ENCODE assay signal across 8 cellular contexts in the genomic region with DNA sequence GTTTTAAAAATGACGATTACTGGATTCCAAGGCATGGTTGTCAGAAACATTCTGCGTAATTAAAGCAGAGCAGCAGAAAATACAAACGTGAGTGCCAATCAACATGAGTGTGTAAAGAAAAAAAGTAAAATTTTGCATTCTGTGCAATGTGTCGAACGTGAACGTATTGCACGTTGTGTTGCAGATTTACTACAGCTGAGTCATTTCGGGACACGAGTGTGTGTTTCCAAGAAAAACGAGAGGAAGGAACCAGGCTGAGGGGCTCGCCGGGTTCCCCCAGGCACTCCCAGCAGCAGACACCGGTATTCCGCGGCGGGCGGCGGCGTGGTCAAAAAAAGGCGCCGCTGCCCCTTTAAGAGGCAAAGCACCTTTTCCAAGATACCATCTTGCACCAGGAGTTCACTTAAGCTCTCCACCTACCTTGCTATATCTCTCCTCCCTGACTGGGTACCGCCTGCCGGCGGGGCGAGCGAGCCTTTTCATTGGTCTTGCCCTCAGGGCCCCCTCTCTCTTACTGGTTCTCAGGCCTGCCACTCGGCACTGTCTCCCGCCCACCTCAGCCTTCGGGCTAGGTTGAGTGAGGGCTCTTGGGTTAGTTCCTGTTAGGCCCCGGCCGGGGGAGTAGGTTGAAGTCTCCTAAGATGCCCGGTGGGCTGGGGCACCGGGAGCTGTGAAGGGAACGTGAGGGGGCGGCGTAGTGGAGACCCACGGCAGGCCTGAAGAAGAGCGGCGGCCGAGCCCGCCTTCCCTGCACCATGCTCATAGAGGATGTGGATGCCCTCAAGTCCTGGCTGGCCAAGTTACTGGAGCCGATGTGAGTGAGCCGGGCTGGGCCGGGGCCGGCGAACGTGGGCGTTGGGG. TPM values are rescaled to one million over a fixed set of nuclear protein-coding genes. Genes with fewer than 3 reads are reported as not detected.
DNase-seq lines count a peak whose midpoint lies in the region; ATAC-seq and TF ChIP-seq lines count a peak whose summit lies in the region.

A gene with protein sequence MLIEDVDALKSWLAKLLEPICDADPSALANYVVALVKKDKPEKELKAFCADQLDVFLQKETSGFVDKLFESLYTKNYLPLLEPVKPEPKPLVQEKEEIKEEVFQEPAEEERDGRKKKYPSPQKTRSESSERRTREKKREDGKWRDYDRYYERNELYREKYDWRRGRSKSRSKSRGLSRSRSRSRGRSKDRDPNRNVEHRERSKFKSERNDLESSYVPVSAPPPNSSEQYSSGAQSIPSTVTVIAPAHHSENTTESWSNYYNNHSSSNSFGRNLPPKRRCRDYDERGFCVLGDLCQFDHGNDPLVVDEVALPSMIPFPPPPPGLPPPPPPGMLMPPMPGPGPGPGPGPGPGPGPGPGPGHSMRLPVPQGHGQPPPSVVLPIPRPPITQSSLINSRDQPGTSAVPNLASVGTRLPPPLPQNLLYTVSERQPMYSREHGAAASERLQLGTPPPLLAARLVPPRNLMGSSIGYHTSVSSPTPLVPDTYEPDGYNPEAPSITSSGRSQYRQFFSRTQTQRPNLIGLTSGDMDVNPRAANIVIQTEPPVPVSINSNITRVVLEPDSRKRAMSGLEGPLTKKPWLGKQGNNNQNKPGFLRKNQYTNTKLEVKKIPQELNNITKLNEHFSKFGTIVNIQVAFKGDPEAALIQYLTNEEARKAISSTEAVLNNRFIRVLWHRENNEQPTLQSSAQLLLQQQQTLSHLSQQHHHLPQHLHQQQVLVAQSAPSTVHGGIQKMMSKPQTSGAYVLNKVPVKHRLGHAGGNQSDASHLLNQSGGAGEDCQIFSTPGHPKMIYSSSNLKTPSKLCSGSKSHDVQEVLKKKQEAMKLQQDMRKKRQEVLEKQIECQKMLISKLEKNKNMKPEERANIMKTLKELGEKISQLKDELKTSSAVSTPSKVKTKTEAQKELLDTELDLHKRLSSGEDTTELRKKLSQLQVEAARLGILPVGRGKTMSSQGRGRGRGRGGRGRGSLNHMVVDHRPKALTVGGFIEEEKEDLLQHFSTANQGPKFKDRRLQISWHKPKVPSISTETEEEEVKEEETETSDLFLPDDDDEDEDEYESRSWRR (plus strand): TSS at position 595 of the 861 bp plus-strand sequence. CDS start 161 bp downstream, at position 756.

- peak within 1 kb of the TSS; percentile 76 for H3K4ac ChIP-seq in IMR-90 (ENCODE audit: low read depth, low read length)

- in situ Hi-C loops in IMR-90 (cut with MboI; ENCODE audit: low sequenced_read_pairs) = no loop called here

- H2BK15ac ChIP-seq in IMR-90 (ENCODE audit: low read depth, low read length) = 0 out of 3 replicates have a peak within 1 kb of the TSS, but pooled peaks have one; percentile 3

- peak within 1 kb of the TSS; percentile 57 for H4K91ac ChIP-seq in IMR-90 (ENCODE audit: insufficient read depth, low read depth, low read length)

- CTCF ChIA-PET in IMR-90 (lab: Yijun Ruan, JAX) = interaction anchor here (0.6 kb wide), 1 partner anchor 64 kb away, joined by 4 read pairs; no protein-coding TSS in a partner anchor

- H3K14ac ChIP-seq in IMR-90 (replicated peaks; ENCODE audit: low read depth, low read length) = peak within 1 kb of the TSS; percentile 85

- H3K9ac ChIP-seq in IMR-90 (ENCODE audit: low read depth, low read length) = peak within 1 kb of the TSS; percentile 95

- intact Hi-C loops in IMR-90 (cut with micrococcal nuclease) = loop anchor here (2.0 kb wide), 1 partner anchor 20 kb away; a partner anchor contains a TSS

- peak within 1 kb of the TSS; percentile 60 for H3K18ac ChIP-seq in IMR-90 (ENCODE audit: low read depth, low read length)

- peak within 1 kb of the TSS; percentile 56 for H4K5ac ChIP-seq in IMR-90 (ENCODE audit: low read depth, low read length)

- H4K8ac ChIP-seq in IMR-90 (ENCODE audit: low read depth in 2 of 2, low read length in 2 of 2) = peak within 1 kb of the TSS; percentile 39 to 92

- H3K56ac ChIP-seq in IMR-90 (ENCODE audit: extremely low read depth, insufficient read depth, low read length) = peak within 1 kb of the TSS; percentile 84

- H2AFZ ChIP-seq in IMR-90 (replicated peaks; ENCODE audit: low read length, poor library complexity) = peak within 1 kb of the TSS; percentile 89

- peak; percentile 83 for TF ChIP-seq POLR2A in IMR-90 (IDR thresholded peaks at IDR 0.05; ENCODE audit: low read depth, low read length)
- peak; percentile 83 for TF ChIP-seq POLR2A in erythroblast (IDR thresholded peaks at IDR 0.05; ENCODE audit: low read length)

- peak; percentile 99 for ATAC-seq in GM21529 (IDR thresholded peaks at IDR 0.05; ENCODE audit: unreplicated experiment)
- ATAC-seq in IMR-90 (ENCODE audit: low read depth) = peak; percentile 100

- 0% methylated on average over 3 of the region's 48 CpGs; no CpG with 5 or more reads in 1 of the 2 experiments for WGBS in IMR-90 (ENCODE audit: extremely low coverage in 2 of 2, insufficient read length in 1 of 2), 2 experiments

- peak within 1 kb of the TSS; percentile 98 for H2AK9ac ChIP-seq in IMR-90 (replicated peaks; ENCODE audit: low read depth, low read length, poor library complexity)

- BruUV-seq in IMR-90 (replicated peaks; lab: Mats Ljungman, UMichigan) = no TSS peak

- H3K23ac ChIP-seq in IMR-90 (ENCODE audit: low read depth, low read length) = peak within 1 kb of the TSS; percentile 83

- TF ChIP-seq CTCF in IMR-90 (conservative IDR thresholded peaks at IDR 0.05; ENCODE audit: low read depth, low read length) = no peak

- no peaks in the 10 kb centered on the region for H3K9me3 ChIP-seq in IMR-90 (ENCODE audit: control insufficient read depth, insufficient read depth, low read length)

- peak within 1 kb of the TSS; percentile 91 for H3K27ac ChIP-seq in IMR-90 (ENCODE audit: insufficient read depth, low read length)

- peak within 1 kb of the TSS; percentile 97 for H3K4me2 ChIP-seq in IMR-90 (ENCODE audit: low read depth, low read length)

- peak within 1 kb of the TSS; percentile 48 for H2BK20ac ChIP-seq in IMR-90 (ENCODE audit: low read depth, low read length)

- H2AK5ac ChIP-seq in IMR-90 (ENCODE audit: low read depth, low read length) = peak within 1 kb of the TSS; percentile 76

- TF ChIP-seq RAD21 in IMR-90 (IDR thresholded peaks at IDR 0.05; ENCODE audit: low read length) = no peak

- DNase-seq in DMS114 treated with DMSO at 0.1 percent for 48 hours (lab: John Stamatoyannopoulos, UW; ENCODE audit: unreplicated experiment) (peak; percentile 99), IMR-90 (peak; percentile 99), OCI-M1 (lab: John Stamatoyannopoulos, UW) (peak; percentile 99), activated T-cell treated with anti-CD3 and anti-CD28 coated beads for 24 hours (ENCODE audit: low read depth) (peak; percentile 96), erythroblast (lab: John Stamatoyannopoulos, UW) (peak; percentile 99), mucosa of gallbladder (ENCODE audit: low spot score) (peak; percentile 97)
- peak; percentile 93 to 96 for DNase-seq in stimulated activated CD8-positive, alpha-beta memory T cell treated with anti-CD3 and anti-CD28 coated beads, Interleukin-4, amount 100 ng/mL, for 4 hours (ENCODE audit: low read depth in 2 of 2, low spot score in 1 of 2)

- peaks cover 10% of the 10 kb centered on the region for H4K20me1 ChIP-seq in IMR-90 (ENCODE audit: insufficient read depth, low read length)

- 0 out of 2 replicates have a peak, but pooled peaks cover 3% of the 10 kb centered on the region for H3K9me1 ChIP-seq in IMR-90 (ENCODE audit: insufficient read depth, low read length)

- no peaks in the 10 kb centered on the region for H3K4me1 ChIP-seq in IMR-90 (ENCODE audit: control insufficient read depth, insufficient read depth, low read length)

- no peaks in the 10 kb centered on the region for H3K27me3 ChIP-seq in IMR-90 (ENCODE audit: control insufficient read depth, insufficient read depth, low read length)

- H3K79me1 ChIP-seq in IMR-90 (ENCODE audit: low read depth in 1 of 2, low read length in 2 of 2) = peaks cover 0 to 19% of the 10 kb centered on the region in 2 experiments; a peak in 2 of 4 replicates

- no peaks in the 10 kb centered on the region for H3K36me3 ChIP-seq in IMR-90 (ENCODE audit: control insufficient read depth, insufficient read depth, low read length)

- POLR2A ChIA-PET in IMR-90 (lab: Charles Lee; ENCODE audit: unreplicated experiment) = interaction anchor here (1.0 kb wide), 1 partner anchor 11 kb away, joined by 3 read pairs; no protein-coding TSS in a partner anchor

- dilution Hi-C loops in IMR-90 (cut with HindIII; ENCODE audit: low sequenced_read_pairs, unreplicated experiment) = no loop called here

- H3K4me3 ChIP-seq in IMR-90 (ENCODE audit: insufficient read depth, low read depth, low read length) = peak within 1 kb of the TSS; percentile 84

- peak within 1 kb of the TSS; percentile 83 for H2BK5ac ChIP-seq in IMR-90 (ENCODE audit: low read depth, low read length, poor library complexity, severe bottlenecking)

- H2BK120ac ChIP-seq in IMR-90 (ENCODE audit: low read depth, low read length) = peak within 1 kb of the TSS; percentile 64

TF ChIP-seq in IMR-90, 13 proteins besides CTCF, POLR2A, EP300 and RAD21:
- TF ChIP-seq FOS (IDR thresholded peaks at IDR 0.05; ENCODE audit: low read depth, low read length) = peak; percentile 94
- peak; percentile 42; the same call in 1 of the 2 replicates for TF ChIP-seq MAZ (IDR thresholded peaks at IDR 0.05; ENCODE audit: borderline replicate concordance, low read depth, low read length)
- TF ChIP-seq, protein P1, sequence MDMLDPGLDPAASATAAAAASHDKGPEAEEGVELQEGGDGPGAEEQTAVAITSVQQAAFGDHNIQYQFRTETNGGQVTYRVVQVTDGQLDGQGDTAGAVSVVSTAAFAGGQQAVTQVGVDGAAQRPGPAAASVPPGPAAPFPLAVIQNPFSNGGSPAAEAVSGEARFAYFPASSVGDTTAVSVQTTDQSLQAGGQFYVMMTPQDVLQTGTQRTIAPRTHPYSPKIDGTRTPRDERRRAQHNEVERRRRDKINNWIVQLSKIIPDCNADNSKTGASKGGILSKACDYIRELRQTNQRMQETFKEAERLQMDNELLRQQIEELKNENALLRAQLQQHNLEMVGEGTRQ (IDR thresholded peaks at IDR 0.05; ENCODE audit: low read depth, low read length) = no peak
- peak; percentile 84 for TF ChIP-seq BHLHE40 (IDR thresholded peaks at IDR 0.05; ENCODE audit: low read depth, low read length)
- peak; percentile 78 for TF ChIP-seq MXI1 (IDR thresholded peaks at IDR 0.05; ENCODE audit: borderline replicate concordance, low read depth, low read length)
- TF ChIP-seq CEBPB (IDR thresholded peaks at IDR 0.05; ENCODE audit: low read depth, low read length) = peak; percentile 4; the same call in 1 of the 2 replicates
- no peak for TF ChIP-seq RFX5 (IDR thresholded peaks at IDR 0.05; ENCODE audit: low read depth, low read length)

RNA-seq across cellular contexts. Expression of the gene that starts here (rescaled TPM):
- 19.2 and 25.3 TPM in 2 replicates for total RNA-seq in IMR-90 (2012; rRNA removed)
- polyA plus RNA-seq in IMR-90 (2012; rRNA removed) = 7.6 and 7.7 TPM in 2 replicates
- 0.58 and 1.6 TPM in 2 replicates for polyA plus RNA-seq in IMR-90 (2012; cell fraction: cytosol; rRNA removed)
- polyA plus RNA-seq in IMR-90 (2012; cell fraction: nucleus; rRNA removed; ENCODE audit: low replicate concordance) = 1.2 and 9.5 TPM in 2 replicates
- total RNA-seq in mucosa of gallbladder = 14.2 TPM

Comparison
In these comparisons a context has a peak if more than half of its experiments do, and no peak if none do; other contexts are left out.
1. Peak in every context shown above with its lines: DNase-seq, ATAC-seq, H3K4me3 ChIP-seq and H3K27ac ChIP-seq.